ENCODE assay signal across 1 cellular context in genomic region chr2:45554073-45554742, GRCh38.
TF ChIP-seq lines count a peak whose summit lies in the region.

No MANE protein-coding gene starts in this region.

TF ChIP-seq in H1, 55 proteins besides CTCF, POLR2A, EP300 and RAD21 (continued from another document):
- TF ChIP-seq E2F6 (IDR thresholded peaks at IDR 0.05), result no peak
- TF ChIP-seq EGR1 (IDR thresholded peaks at IDR 0.05; ENCODE audit: borderline replicate concordance, low read depth, low read length), result no peak
- no peak for TF ChIP-seq ATF2 (IDR thresholded peaks at IDR 0.05; ENCODE audit: low read length)
- TF ChIP-seq RXRA (IDR thresholded peaks at IDR 0.05; ENCODE audit: insufficient read depth, low read depth, low read length), result no peak
- TF ChIP-seq KDM1A (IDR thresholded peaks at IDR 0.05; ENCODE audit: borderline replicate concordance, low read length), result no peak
- TF ChIP-seq NRF1 (IDR thresholded peaks at IDR 0.05; ENCODE audit: low read depth, low read length), result no peak
- no peak for TF ChIP-seq HDAC2 (IDR thresholded peaks at IDR 0.05; ENCODE audit: borderline replicate concordance in 1 of 2, low read depth in 2 of 2, low read length in 2 of 2)
- TF ChIP-seq ZNF274 (IDR thresholded peaks at IDR 0.05; ENCODE audit: borderline replicate concordance, extremely low read depth, low read length), result no peak
- TF ChIP-seq BACH1 (IDR thresholded peaks at IDR 0.05; ENCODE audit: low read length), result no peak
